In the genomic region with DNA sequence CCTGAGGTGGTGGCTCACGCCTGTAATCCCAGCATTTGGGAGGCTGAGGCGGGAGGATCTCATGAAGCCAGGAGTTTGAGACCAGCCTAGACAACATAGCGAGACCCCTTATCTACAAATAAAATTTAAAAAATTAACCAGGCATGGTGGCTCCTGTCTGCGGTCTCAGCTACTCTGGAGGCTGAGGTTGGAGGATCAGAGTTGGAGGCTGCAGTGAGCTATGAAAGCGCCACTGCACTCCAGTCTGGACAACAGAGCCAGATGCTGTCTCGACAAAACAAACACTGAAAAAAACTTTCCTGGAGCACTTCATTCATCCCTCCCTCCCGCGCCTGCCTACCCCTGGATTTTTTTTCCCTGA, we compare ENCODE assay signal across 8 cellular contexts. TPM values are rescaled to one million over a fixed set of nuclear protein-coding genes. Genes with fewer than 3 reads are reported as not detected.
DNase-seq lines count a peak whose midpoint lies in the region; ATAC-seq and TF ChIP-seq lines count a peak whose summit lies in the region.

No MANE protein-coding gene starts in this region.

- H3K4me3 ChIP-seq in HEK293 (ENCODE audit: low read depth, low read length) (peak overlapping the region; percentile 89), SJSA1 (peak overlapping the region; percentile 100; the same call in 1 of the 2 replicates), gastroesophageal sphincter (peak overlapping the region; percentile 86 to 98), skin epidermis (peak overlapping the region in 6 of 7 experiments; percentile 81 to 99 (median 97))

- POLR2A ChIA-PET in HEK293 (lab: Yijun Ruan, JAX) = interaction anchor here (0.6 to 2.3 kb wide), 7 partner anchors 8 to 687 kb away, joined by 3 to 7 read pairs (median 5); no protein-coding TSS in a partner anchor

- WGBS in gastroesophageal sphincter (ENCODE audit: low coverage in 1 of 2), 2 donors = 26 to 45% methylated on average over 6 to 7 of the region's 8 CpGs

- TF ChIP-seq EP300 in gastroesophageal sphincter (IDR thresholded peaks at IDR 0.05) = no peak

- no peak for ATAC-seq in gastroesophageal sphincter
- no peak for ATAC-seq in HG02798 (IDR thresholded peaks at IDR 0.05; ENCODE audit: poor library complexity, unreplicated experiment)

- CTCF ChIA-PET in HEK293 (lab: Yijun Ruan, JAX) = interaction anchor here (0.6 to 2.9 kb wide), 10 partner anchors 13 to 101 kb away, joined by 3 to 18 read pairs (median 4); no protein-coding TSS in a partner anchor

- TF ChIP-seq POLR2A in gastroesophageal sphincter (IDR thresholded peaks at IDR 0.05) = no peak

- H3K9me3 ChIP-seq in HEK293 (ENCODE audit: control insufficient read depth, insufficient read depth, low read depth, low read length) = no peaks in the 10 kb centered on the region
- 0 out of 2 replicates have a peak, but pooled peaks cover 6% of the 10 kb centered on the region for H3K9me3 ChIP-seq in SJSA1 (replicated peaks)
- no peaks in the 10 kb centered on the region for H3K9me3 ChIP-seq in gastroesophageal sphincter

- H3K27me3 ChIP-seq in SJSA1 (replicated peaks) (no peaks in the 10 kb centered on the region), gastroesophageal sphincter (peaks cover 16% of the 10 kb centered on the region)

- DNase-seq in SJSA1 (ENCODE audit: low read depth in 1 of 2, low spot score in 2 of 2) (no peak), NCI-H82 (lab: John Stamatoyannopoulos, UW) (no peak), NCI-H1436 treated with DMSO at 0.1 percent for 48 hours (lab: John Stamatoyannopoulos, UW) (no peak)
- no peak for DNase-seq in activated CD4-positive, alpha-beta T cell treated with anti-CD3 and anti-CD28 coated beads for 4 hours

- TF ChIP-seq CTCF in HEK293 (tag by site-specific recombination; IDR thresholded peaks at IDR 0.05) (no peak), gastroesophageal sphincter (IDR thresholded peaks at IDR 0.05) (no peak)

- H3K36me3 ChIP-seq in HEK293 (ENCODE audit: control insufficient read depth in 2 of 2, insufficient read depth in 1 of 2, low read length in 2 of 2) (peaks cover 0 to 14% of the 10 kb centered on the region in 2 experiments; a peak in 2 of 3 replicates), SJSA1 (peaks cover 15% of the 10 kb centered on the region), gastroesophageal sphincter (peaks cover 0 to 21% of the 10 kb centered on the region in 2 donors)

- H3K27ac ChIP-seq in HEK293 (ENCODE audit: extremely low read depth, low read depth, low read length) = no peak overlapping the region; the same call in 1 of the 2 replicates
- H3K27ac ChIP-seq in SJSA1 = no peak overlapping the region
- peak overlapping the region in 3 of 4 donors; percentile 81 to 92 (median 92) for H3K27ac ChIP-seq in gastroesophageal sphincter
- peak overlapping the region in 5 of 21 experiments; percentile 90 to 99 (median 94) for H3K27ac ChIP-seq in skin epidermis

- H3K4me1 ChIP-seq in HEK293 (ENCODE audit: control insufficient read depth, insufficient read depth, low read length) (no peaks in the 10 kb centered on the region), SJSA1 (replicated peaks) (peaks cover 12% of the 10 kb centered on the region), gastroesophageal sphincter (peaks cover 0 to 28% (median 8%) of the 10 kb centered on the region in 3 donors)

TF ChIP-seq in HEK293, 187 proteins besides CTCF, POLR2A, EP300 and RAD21:
- TF ChIP-seq, protein P1, sequence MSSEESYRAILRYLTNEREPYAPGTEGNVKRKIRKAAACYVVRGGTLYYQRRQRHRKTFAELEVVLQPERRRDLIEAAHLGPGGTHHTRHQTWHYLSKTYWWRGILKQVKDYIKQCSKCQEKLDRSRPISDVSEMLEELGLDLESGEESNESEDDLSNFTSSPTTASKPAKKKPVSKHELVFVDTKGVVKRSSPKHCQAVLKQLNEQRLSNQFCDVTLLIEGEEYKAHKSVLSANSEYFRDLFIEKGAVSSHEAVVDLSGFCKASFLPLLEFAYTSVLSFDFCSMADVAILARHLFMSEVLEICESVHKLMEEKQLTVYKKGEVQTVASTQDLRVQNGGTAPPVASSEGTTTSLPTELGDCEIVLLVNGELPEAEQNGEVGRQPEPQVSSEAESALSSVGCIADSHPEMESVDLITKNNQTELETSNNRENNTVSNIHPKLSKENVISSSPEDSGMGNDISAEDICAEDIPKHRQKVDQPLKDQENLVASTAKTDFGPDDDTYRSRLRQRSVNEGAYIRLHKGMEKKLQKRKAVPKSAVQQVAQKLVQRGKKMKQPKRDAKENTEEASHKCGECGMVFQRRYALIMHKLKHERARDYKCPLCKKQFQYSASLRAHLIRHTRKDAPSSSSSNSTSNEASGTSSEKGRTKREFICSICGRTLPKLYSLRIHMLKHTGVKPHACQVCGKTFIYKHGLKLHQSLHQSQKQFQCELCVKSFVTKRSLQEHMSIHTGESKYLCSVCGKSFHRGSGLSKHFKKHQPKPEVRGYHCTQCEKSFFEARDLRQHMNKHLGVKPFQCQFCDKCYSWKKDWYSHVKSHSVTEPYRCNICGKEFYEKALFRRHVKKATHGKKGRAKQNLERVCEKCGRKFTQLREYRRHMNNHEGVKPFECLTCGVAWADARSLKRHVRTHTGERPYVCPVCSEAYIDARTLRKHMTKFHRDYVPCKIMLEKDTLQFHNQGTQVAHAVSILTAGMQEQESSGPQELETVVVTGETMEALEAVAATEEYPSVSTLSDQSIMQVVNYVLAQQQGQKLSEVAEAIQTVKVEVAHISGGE (tag by site-specific recombination; conservative IDR thresholded peaks at IDR 0.05; ENCODE audit: low read depth) = 0 out of 2 replicates have a peak, but pooled peaks have one; percentile 1
- TF ChIP-seq, protein P2, sequence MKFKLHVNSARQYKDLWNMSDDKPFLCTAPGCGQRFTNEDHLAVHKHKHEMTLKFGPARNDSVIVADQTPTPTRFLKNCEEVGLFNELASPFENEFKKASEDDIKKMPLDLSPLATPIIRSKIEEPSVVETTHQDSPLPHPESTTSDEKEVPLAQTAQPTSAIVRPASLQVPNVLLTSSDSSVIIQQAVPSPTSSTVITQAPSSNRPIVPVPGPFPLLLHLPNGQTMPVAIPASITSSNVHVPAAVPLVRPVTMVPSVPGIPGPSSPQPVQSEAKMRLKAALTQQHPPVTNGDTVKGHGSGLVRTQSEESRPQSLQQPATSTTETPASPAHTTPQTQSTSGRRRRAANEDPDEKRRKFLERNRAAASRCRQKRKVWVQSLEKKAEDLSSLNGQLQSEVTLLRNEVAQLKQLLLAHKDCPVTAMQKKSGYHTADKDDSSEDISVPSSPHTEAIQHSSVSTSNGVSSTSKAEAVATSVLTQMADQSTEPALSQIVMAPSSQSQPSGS (tag by site-specific recombination; IDR thresholded peaks at IDR 0.05; ENCODE audit: low read depth) = no peak
- TF ChIP-seq ZNF138 (tag by site-specific recombination; IDR thresholded peaks at IDR 0.05; ENCODE audit: borderline replicate concordance) (no peak), ZNF19 (tag by site-specific recombination; IDR thresholded peaks at IDR 0.05; ENCODE audit: low read depth) (no peak), ZNF501 (tag by site-specific recombination; IDR thresholded peaks at IDR 0.05) (no peak), REPIN1 (tag by site-specific recombination; IDR thresholded peaks at IDR 0.05; ENCODE audit: low read depth) (0 out of 2 replicates have a peak, but pooled peaks have one; percentile 13), ZNF76 (tag by site-specific recombination; IDR thresholded peaks at IDR 0.05; ENCODE audit: borderline replicate concordance, low read depth) (no peak), ZNF121 (tag by site-specific recombination; IDR thresholded peaks at IDR 0.05) (peak; percentile 69), FEZF1 (tag by site-specific recombination; IDR thresholded peaks at IDR 0.05) (no peak), GLI2 (tag by site-specific recombination; IDR thresholded peaks at IDR 0.05; ENCODE audit: borderline replicate concordance, low read depth) (no peak), ZNF366 (tag by site-specific recombination; conservative IDR thresholded peaks at IDR 0.05) (peak; percentile 47; the same call in 1 of the 2 replicates), ZNF792 (tag by site-specific recombination; IDR thresholded peaks at IDR 0.05) (no peak)
- TF ChIP-seq, protein P3, sequence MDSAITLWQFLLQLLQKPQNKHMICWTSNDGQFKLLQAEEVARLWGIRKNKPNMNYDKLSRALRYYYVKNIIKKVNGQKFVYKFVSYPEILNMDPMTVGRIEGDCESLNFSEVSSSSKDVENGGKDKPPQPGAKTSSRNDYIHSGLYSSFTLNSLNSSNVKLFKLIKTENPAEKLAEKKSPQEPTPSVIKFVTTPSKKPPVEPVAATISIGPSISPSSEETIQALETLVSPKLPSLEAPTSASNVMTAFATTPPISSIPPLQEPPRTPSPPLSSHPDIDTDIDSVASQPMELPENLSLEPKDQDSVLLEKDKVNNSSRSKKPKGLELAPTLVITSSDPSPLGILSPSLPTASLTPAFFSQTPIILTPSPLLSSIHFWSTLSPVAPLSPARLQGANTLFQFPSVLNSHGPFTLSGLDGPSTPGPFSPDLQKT (IDR thresholded peaks at IDR 0.05; ENCODE audit: borderline replicate concordance, low read depth, low read length) = no peak
TF ChIP-seq in HEK293: peak in this region for 4.

RNA-seq across cellular contexts. Expression of gene ATG4D, which starts 0.7 kb away (rescaled TPM):
- 39.2 and 39.4 TPM in 2 replicates for total RNA-seq in SJSA1 (2014; rRNA removed; shearing (Covaris generic))
- total RNA-seq in gastroesophageal sphincter = 10 to 100 TPM; 18.4 to 35.6 (median 24.9) TPM

RNA-seq across cellular contexts. Expression of gene KRI1, which starts 22.8 kb away (rescaled TPM):
- total RNA-seq in SJSA1 (2014; rRNA removed; shearing (Covaris generic)) = 15.2 and 19.2 TPM in 2 replicates
- 10 to 100 TPM; 16.0 to 28.0 (median 20.1) TPM for total RNA-seq in gastroesophageal sphincter

RNA-seq across cellular contexts. Expression of gene CDKN2D, which starts 25.7 kb away (rescaled TPM):
- 28.1 and 36.6 TPM in 2 replicates for total RNA-seq in SJSA1 (2014; rRNA removed; shearing (Covaris generic))
- 10 to 100 TPM in 2 of 4 donors, 1 to 10 TPM in 2; 5.4 to 15.9 (median 10.6) TPM for total RNA-seq in gastroesophageal sphincter

RNA-seq across cellular contexts. Expression of gene S1PR5, which starts 25.8 kb away (rescaled TPM):
- 0.05 TPM in 1 of 2 replicates, not detected in the other for total RNA-seq in SJSA1 (2014; rRNA removed; shearing (Covaris generic))
- total RNA-seq in gastroesophageal sphincter = 1 to 10 TPM in 1 of 4 donors, not detected in 3; 1.1 TPM

RNA-seq across cellular contexts. Expression of gene KEAP1, which starts 39.9 kb away (rescaled TPM):
- 49.8 and 74.1 TPM in 2 replicates for total RNA-seq in SJSA1 (2014; rRNA removed; shearing (Covaris generic))
- 10 to 100 TPM; 62.1 to 80.3 (median 69.8) TPM for total RNA-seq in gastroesophageal sphincter

Comparison
In these comparisons a context has a peak if more than half of its experiments do, and no peak if none do; other contexts are left out.
1. H3K27ac ChIP-seq: peak in gastroesophageal sphincter (3 of 4); none in HEK293 (single experiment) and SJSA1 (single experiment).
2. Peak in every context shown above with its lines, with median percentiles within 50 percentile points of each other: H3K4me3 ChIP-seq.